Comparison of ENCODE assay signal across 17 cellular contexts in the genomic region with DNA sequence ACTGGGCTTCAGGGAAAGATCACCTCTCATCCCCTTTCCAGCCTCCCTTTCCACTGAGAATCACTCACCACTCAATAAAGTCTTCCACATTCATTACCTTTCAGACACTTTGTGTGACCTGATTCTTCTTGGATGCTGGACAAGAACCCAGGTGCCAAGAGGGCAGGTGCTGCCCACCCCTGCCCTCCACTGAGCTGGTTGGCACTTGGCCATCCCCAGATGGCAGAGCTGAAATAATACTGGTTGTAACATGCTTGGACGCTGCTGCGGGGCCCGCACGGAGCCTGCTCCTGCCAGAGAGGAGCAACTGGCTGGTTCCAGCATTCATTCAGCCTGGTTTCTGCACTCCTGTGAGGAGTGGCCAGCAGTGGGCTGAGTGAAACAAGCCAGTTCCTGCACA.
"Had no signal": no experiment of that assay in that cellular context is flagged by ENCODE, and none has a peak within 500 bp of the region (broad histone marks: within the 10 kb centered on the region; RNA-seq: fewer than 3 reads in every experiment).

No MANE protein-coding gene starts in this region.

- H3K27me3 Mint-ChIP-seq: dendritic cell treated with granulocyte-macrophage colony-stimulating factor and Interleukin-4, amounts not matched to agents 40 ng/mL and 50 ng/mL, for 4 days had no signal

- DNase-seq: activated CD4-positive, alpha-beta T cell treated with anti-CD3 and anti-CD28 coated beads, Interleukin-2, amount 50 U/mL, for 1 hour; activated CD8-positive, alpha-beta memory T cell treated with anti-CD3 and anti-CD28 coated beads for 24 hours; activated gamma-delta T cell treated with Interleukin-2 at 50 U/mL for 16 hours; activated naive CD8-positive, alpha-beta T cell treated with anti-CD3 and anti-CD28 coated beads, Interleukin-2, amount 10 ng/mL, durations not matched to agents 7 days and 5 days; central memory CD4-positive, alpha-beta T cell; effector memory CD8-positive, alpha-beta T cell; head of caudate nucleus; immature natural killer cell; left cardiac atrium; occipital lobe; stimulated activated naive CD4-positive, alpha-beta T cell; tibial artery; uterus had no signal

- H3K4me3 Mint-ChIP-seq: activated naive CD8-positive, alpha-beta T cell treated with anti-CD3 and anti-CD28 coated beads, Interleukin-2, amount 10 ng/mL, durations not matched to agents 7 days and 5 days; brain; dendritic cell treated with granulocyte-macrophage colony-stimulating factor and Interleukin-4, amounts not matched to agents 40 ng/mL and 50 ng/mL, for 4 days; effector memory CD8-positive, alpha-beta T cell; immature natural killer cell; nephron had no signal

- H3K36me3 Mint-ChIP-seq: activated naive CD8-positive, alpha-beta T cell treated with anti-CD3 and anti-CD28 coated beads, Interleukin-2, amount 10 ng/mL, durations not matched to agents 7 days and 5 days; brain; immature natural killer cell had no signal

- H3K9me3 Mint-ChIP-seq: activated naive CD8-positive, alpha-beta T cell treated with anti-CD3 and anti-CD28 coated beads, Interleukin-2, amount 10 ng/mL, durations not matched to agents 7 days and 5 days; brain; dendritic cell treated with granulocyte-macrophage colony-stimulating factor and Interleukin-4, amounts not matched to agents 40 ng/mL and 50 ng/mL, for 4 days; effector memory CD8-positive, alpha-beta T cell; immature natural killer cell; nephron had no signal

- H3K4me1 Mint-ChIP-seq: immature natural killer cell had no signal

- FAIRE-seq: frontal cortex had no signal

- H3K27ac Mint-ChIP-seq: activated naive CD8-positive, alpha-beta T cell treated with anti-CD3 and anti-CD28 coated beads, Interleukin-2, amount 10 ng/mL, durations not matched to agents 7 days and 5 days; brain; dendritic cell treated with granulocyte-macrophage colony-stimulating factor and Interleukin-4, amounts not matched to agents 40 ng/mL and 50 ng/mL, for 4 days; effector memory CD8-positive, alpha-beta T cell; immature natural killer cell; nephron had no signal
